Comparison of ENCODE assay signal across 8 cellular contexts in genomic region chr6:146543940-146544661, GRCh38. TPM values are rescaled to one million over a fixed set of nuclear protein-coding genes. Genes with fewer than 3 reads are reported as not detected.
A peak's percentile ranks its signal among the peaks of the same experiment; 100 is the strongest.
DNase-seq lines count a peak whose midpoint lies in the region; ATAC-seq, FAIRE-seq and TF ChIP-seq lines count a peak whose summit lies in the region.

No MANE protein-coding gene starts in this region.

- intact Hi-C loops in left ventricle myocardium inferior (cut with micrococcal nuclease) (no loop called here), pancreas (cut with DNase I) (no loop called here)

- CTCF ChIA-PET in AG04450 (lab: Charles Lee): interaction anchor here (0.6 to 1.3 kb wide), 7 partner anchors 11 to 156 kb away, joined by 3 to 6 read pairs (median 3); no protein-coding TSS in a partner anchor

- 9 to 10% methylated on average over 32 to 34 of the region's 34 CpGs for WGBS in pancreas, 2 donors

- ATAC-seq in GM19438 (IDR thresholded peaks at IDR 0.05; ENCODE audit: low read depth, unreplicated experiment) (peak; percentile 26), pancreas (peak; percentile 37 to 50 (median 46))

- H3K27ac ChIP-seq in AG04450 (ENCODE audit: low read depth, low read length): peak overlapping the region; percentile 92
- peak overlapping the region; percentile 97 for H3K27ac ChIP-seq in left ventricle myocardium inferior (replicated peaks)
- H3K27ac ChIP-seq in pancreas: peak overlapping the region; percentile 84 to 97 (median 92)

- POLR2A ChIA-PET in AG04450 (lab: Yijun Ruan, JAX): interaction anchor here (1.0 kb wide), 1 partner anchor 17 kb away, joined by 3 read pairs; no protein-coding TSS in a partner anchor

- no peaks in the 10 kb centered on the region for H3K36me3 ChIP-seq in left ventricle myocardium inferior
- no peaks in the 10 kb centered on the region for H3K36me3 ChIP-seq in pancreas

- H3K9me3 ChIP-seq in AG04450 (ENCODE audit: control insufficient read depth, insufficient read depth, low read length): peaks cover 2% of the 10 kb centered on the region; the same call in 1 of the 2 replicates
- no peaks in the 10 kb centered on the region for H3K9me3 ChIP-seq in left ventricle myocardium inferior (replicated peaks)
- no peaks in the 10 kb centered on the region for H3K9me3 ChIP-seq in pancreas

- FAIRE-seq in pancreas (lab: Jason Lieb, UNC): no peak

- no peaks in the 10 kb centered on the region for H3K27me3 ChIP-seq in AG04450 (ENCODE audit: control insufficient read depth, insufficient read depth, low read length)
- no peaks in the 10 kb centered on the region for H3K27me3 ChIP-seq in left ventricle myocardium inferior (ENCODE audit: low read depth)
- H3K27me3 ChIP-seq in pancreas: no peaks in the 10 kb centered on the region

- peaks cover 49% of the 10 kb centered on the region for H3K4me1 ChIP-seq in left ventricle myocardium inferior
- H3K4me1 ChIP-seq in pancreas: peaks cover 0 to 9% (median 0%) of the 10 kb centered on the region in 3 donors

- H3K4me3 ChIP-seq in AG04450 (ENCODE audit: low read depth, low read length) (peak overlapping the region; percentile 93), LNCaP clone FGC (ENCODE audit: low read depth, low read length) (peak overlapping the region; percentile 63), left ventricle myocardium inferior (peak overlapping the region; percentile 85), pancreas (peak overlapping the region; percentile 66 to 76 (median 71))

- no peak for DNase-seq in AG04450 (ENCODE audit: low read depth, low spot score)
- no peak for DNase-seq in LNCaP clone FGC (ENCODE audit: low read depth)
- DNase-seq in amniotic stem cell (lab: John Stamatoyannopoulos, UW): peak; percentile 40
- peak; percentile 30 for DNase-seq in left ventricle myocardium inferior
- DNase-seq in pancreas: peak in 3 of 6 donors; percentile 36 to 82 (median 63)
- DNase-seq in RKO (ENCODE audit: low spot score): no peak
- DNase-seq in NCI-H748 (lab: John Stamatoyannopoulos, UW; ENCODE audit: unreplicated experiment): no peak

- no peak for TF ChIP-seq CTCF in AG04450 (IDR thresholded peaks at IDR 0.05; ENCODE audit: low read depth, low read length)
- TF ChIP-seq CTCF in LNCaP clone FGC (IDR thresholded peaks at IDR 0.05; ENCODE audit: control insufficient read depth, extremely low read depth, insufficient read depth): no peak
- TF ChIP-seq CTCF in left ventricle myocardium inferior (IDR thresholded peaks at IDR 0.05; ENCODE audit: borderline replicate concordance): no peak
- no peak for TF ChIP-seq CTCF in pancreas (IDR thresholded peaks at IDR 0.05)

RNA-seq across cellular contexts. Expression of gene RAB32, which starts 0.5 kb away (rescaled TPM):
- polyA plus RNA-seq in AG04450 (2011; rRNA removed) (85.9 and 100 TPM in 2 replicates), pancreas (1 to 10 TPM; 5.6 to 7.9 TPM)
- 14.1 and 17.8 TPM in 2 replicates for polyA minus RNA-seq in AG04450 (2011; rRNA and poly(A)+ RNA removed)
- total RNA-seq in left ventricle myocardium inferior (7.2 TPM), pancreas (10 to 100 TPM in 2 of 6 donors, 1 to 10 TPM in 4; 3.5 to 19.0 (median 4.5) TPM)

RNA-seq across cellular contexts. Expression of gene ADGB, which starts 54.7 kb away (rescaled TPM):
- not detected in 2 replicates for polyA plus RNA-seq in AG04450 (2011; rRNA removed)
- polyA minus RNA-seq in AG04450 (2011; rRNA and poly(A)+ RNA removed): not detected in 2 replicates
- not detected for total RNA-seq in left ventricle myocardium inferior
- total RNA-seq in pancreas: not detected
- not detected for polyA plus RNA-seq in pancreas

Comparison
In these comparisons a context has a peak if more than half of its experiments do, and no peak if none do; other contexts are left out.
1. DNase-seq: peak in amniotic stem cell (single experiment) and left ventricle myocardium inferior (single experiment); none in AG04450 (single experiment), LNCaP clone FGC (single experiment), RKO (single experiment) and NCI-H748 (single experiment).
2. Peak in every context shown above with its lines, with median percentiles within 50 percentile points of each other: H3K27ac ChIP-seq and H3K4me3 ChIP-seq.